In genomic region chr1:186155594-186155993, GRCh38 we compare ENCODE assay signal across 8 cellular contexts.
A peak's percentile ranks its signal among the peaks of the same experiment; 100 is the strongest.
DNase-seq lines count a peak whose midpoint lies in the region; ATAC-seq lines count a peak whose summit lies in the region.

No MANE protein-coding gene starts in this region.

- ATAC-seq in HG03460 (IDR thresholded peaks at IDR 0.05; ENCODE audit: unreplicated experiment) = no peak

- DNase-seq in NCI-H345 (lab: John Stamatoyannopoulos, UW) (peak; percentile 17), NCI-H345 treated with DMSO at 0.1 percent for 48 hours (lab: John Stamatoyannopoulos, UW; ENCODE audit: unreplicated experiment) (no peak), HCEC 1CT (peak; percentile 80), NCI-H446 (lab: John Stamatoyannopoulos, UW) (peak; percentile 4 to 52), brain pericyte (ENCODE audit: low read depth, low spot score) (peak; percentile 10), myocyte (ENCODE audit: low read depth) (peak; percentile 55)
- no peak for DNase-seq in activated T-cell treated with anti-CD3 and anti-CD28 coated beads, Interleukin-2, amount 50 U/mL, for 48 hours

Comparison
In these comparisons a context has a peak if more than half of its experiments do, and no peak if none do; other contexts are left out.
1. DNase-seq: peak in NCI-H345 (single experiment), HCEC 1CT (single experiment), NCI-H446 (2 of 2), brain pericyte (single experiment) and myocyte (single experiment); none in NCI-H345 treated with DMSO at 0.1 percent for 48 hours (single experiment) and activated T-cell treated with anti-CD3 and anti-CD28 coated beads, Interleukin-2, amount 50 U/mL, for 48 hours (0 of 2).